Comparison of ENCODE assay signal across 25 cellular contexts in genomic region chr20:21002486-21002885, GRCh38.
"Had no signal": no experiment of that assay in that cellular context is flagged by ENCODE, and none has a peak within 500 bp of the region (broad histone marks: within the 10 kb centered on the region; RNA-seq: fewer than 3 reads in every experiment).

No MANE protein-coding gene starts in this region.

- H3K4me1 ChIP-seq: neural progenitor cell, parathyroid adenoma, psoas muscle, stomach, thyroid gland, tibial nerve, upper lobe of left lung, vagina had no signal

- H3K4me3 ChIP-seq: neural progenitor cell, ovary, psoas muscle, stomach, thoracic aorta, thyroid gland, tibial nerve, upper lobe of left lung, vagina had no signal

- H3K36me3 ChIP-seq: neural progenitor cell, ovary, stomach, thoracic aorta, thyroid gland, tibial nerve, upper lobe of left lung, vagina had no signal

- ATAC-seq: natural killer cell; psoas muscle; right cardiac atrium; sciatic nerve; stimulated activated effector memory CD8-positive, alpha-beta T cell treated with anti-CD3 and anti-CD28 coated beads, Interleukin-12 subunit alpha, Interleukin-12 subunit beta, amount 100 ng/mL, for 72 hours; stimulated activated naive B cell treated with anti-CD40 and anti-IgM and Interleukin-4, amounts not matched to agents 10 μg/mL and 1 μg/mL and 100 μg/mL, for 72 hours had no signal

- H3K27ac ChIP-seq: neural progenitor cell, ovary, parathyroid adenoma, psoas muscle, stomach, thoracic aorta, thyroid gland, tibial nerve, upper lobe of left lung, vagina had no signal

- FAIRE-seq: small intestine, urothelium cell line had no signal

- H3K9me3 ChIP-seq: ovary, psoas muscle, stomach, thoracic aorta, thyroid gland, tibial nerve, upper lobe of left lung, vagina had no signal

- H3K9ac ChIP-seq: neural progenitor cell, parathyroid adenoma had no signal

- H3K79me2 ChIP-seq: parathyroid adenoma had no signal

- H3K27me3 ChIP-seq: neural progenitor cell, ovary, thyroid gland, tibial nerve, upper lobe of left lung, vagina had no signal

- H2AFZ ChIP-seq: neural progenitor cell, parathyroid adenoma had no signal

- DNase-seq: natural killer cell; occipital lobe; ovary; posterior cingulate gyrus; psoas muscle; right cardiac atrium; small intestine; stimulated activated CD4-positive, alpha-beta T cell treated with anti-CD3 and anti-CD28 coated beads, Interleukin-15, amount 100 ng/mL, for 24 hours; stimulated activated CD4-positive, alpha-beta T cell treated with anti-CD3 and anti-CD28 coated beads, Interleukin-2, amount 100 ng/mL, for 24 hours; stimulated activated CD4-positive, alpha-beta T cell treated with anti-CD3 and anti-CD28 coated beads, Interleukin-2, amount 100 ng/mL, for 48 hours; stimulated activated CD4-positive, alpha-beta T cell treated with anti-CD3 and anti-CD28 coated beads, Interleukin-4, amount 100 ng/mL, for 24 hours; stimulated activated naive B cell treated with anti-CD40 and anti-IgM and Interleukin-4, amounts not matched to agents 10 μg/mL and 1 μg/mL and 100 μg/mL, for 72 hours; stimulated activated naive CD4-positive, alpha-beta T cell treated with Interleukin-2 at 50 U/mL for 16 hours; stomach; thyroid gland; trophoblast cell; upper lobe of left lung had no signal

- H3K4me2 ChIP-seq: neural progenitor cell had no signal
